Comparison of ENCODE assay signal across 23 cellular contexts in genomic region chr15:92029104-92029466, GRCh38.
A peak's percentile ranks its signal among the peaks of the same experiment; 100 is the strongest.
DNase-seq lines count a peak whose midpoint lies in the region; ATAC-seq and TF ChIP-seq lines count a peak whose summit lies in the region.
"Had no signal": no experiment of that assay in that cellular context is flagged by ENCODE, and none has a peak within 500 bp of the region (broad histone marks: within the 10 kb centered on the region; RNA-seq: fewer than 3 reads in every experiment).

No MANE protein-coding gene starts in this region.

- TF ChIP-seq CTCF in chondrocyte (IDR thresholded peaks at IDR 0.05): no peak

- H3K4me3 Mint-ChIP-seq in chondrocyte (ENCODE audit: unreplicated experiment): no peak overlapping the region
- no peak overlapping the region for H3K4me3 Mint-ChIP-seq in naive thymus-derived CD8-positive, alpha-beta T cell
- H3K4me3 Mint-ChIP-seq: activated CD4-positive, alpha-beta T cell treated with anti-CD3 and anti-CD28 coated beads for 36 hours; activated naive CD8-positive, alpha-beta T cell; CD4-positive, CD25-positive, alpha-beta regulatory T cell; dendritic cell treated with granulocyte-macrophage colony-stimulating factor and Interleukin-4, amounts not matched to agents 40 ng/mL and 50 ng/mL, for 4 days; natural killer cell treated with Interleukin-12 subunit alpha and Interleukin-12 subunit beta and Interleukin-15 and Interleukin-18, amount 100 ng/mL, for 72 hours had no signal

- POLR2A ChIA-PET in naive thymus-derived CD8-positive, alpha-beta T cell (lab: Charles Lee): no interaction called here

- intact Hi-C loops in left cardiac atrium (cut with DNase I): loop anchor here in 1 of 2 donors (10.0 kb wide), 1 partner anchor 46 kb away; no protein-coding TSS in a partner anchor

- H3K4me1 Mint-ChIP-seq in chondrocyte (ENCODE audit: low read depth): peaks cover 8% of the 10 kb centered on the region
- H3K4me1 Mint-ChIP-seq in naive thymus-derived CD8-positive, alpha-beta T cell: peaks cover 9 to 16% (median 13%) of the 10 kb centered on the region in 4 donors

- H3K27ac ChIP-seq in skin epidermis: peak overlapping the region in 13 of 21 experiments; percentile 18 to 83 (median 58)
- H3K27ac ChIP-seq in urinary bladder (ENCODE audit: low read depth): peak overlapping the region; percentile 11
- H3K27ac ChIP-seq: ovary had no signal

- H3K4me1 ChIP-seq in urinary bladder (ENCODE audit: insufficient read depth): no peaks in the 10 kb centered on the region

- no peaks in the 10 kb centered on the region for H3K36me3 Mint-ChIP-seq in chondrocyte (ENCODE audit: low read depth)
- H3K36me3 Mint-ChIP-seq in naive thymus-derived CD8-positive, alpha-beta T cell: peaks cover 0 to 3% (median 0%) of the 10 kb centered on the region in 3 donors
- H3K36me3 Mint-ChIP-seq: natural killer cell treated with Interleukin-12 subunit alpha and Interleukin-12 subunit beta and Interleukin-15 and Interleukin-18, amount 100 ng/mL, for 72 hours had no signal

- H3K27me3 Mint-ChIP-seq in chondrocyte (ENCODE audit: low read depth): peaks cover 19% of the 10 kb centered on the region
- H3K27me3 Mint-ChIP-seq in naive thymus-derived CD8-positive, alpha-beta T cell: no peaks in the 10 kb centered on the region
- H3K27me3 Mint-ChIP-seq: activated CD4-positive, alpha-beta T cell treated with anti-CD3 and anti-CD28 coated beads for 36 hours; activated naive CD8-positive, alpha-beta T cell; CD4-positive, CD25-positive, alpha-beta regulatory T cell; dendritic cell treated with granulocyte-macrophage colony-stimulating factor and Interleukin-4, amounts not matched to agents 40 ng/mL and 50 ng/mL, for 4 days; natural killer cell treated with Interleukin-12 subunit alpha and Interleukin-12 subunit beta and Interleukin-15 and Interleukin-18, amount 100 ng/mL, for 72 hours had no signal

- WGBS in urinary bladder: 45% methylated on average over 6 of the region's 6 CpGs

- H3K4me3 ChIP-seq in skin epidermis (no peak overlapping the region), urinary bladder (ENCODE audit: low read depth, low read length) (no peak overlapping the region)
- H3K4me3 ChIP-seq: ovary had no signal

- DNase-seq in chondrocyte (ENCODE audit: low spot score): no peak
- DNase-seq in left cardiac atrium: no peak
- DNase-seq in naive thymus-derived CD8-positive, alpha-beta T cell: no peak
- DNase-seq: activated CD4-positive, alpha-beta T cell treated with anti-CD3 and anti-CD28 coated beads for 36 hours; CD4-positive, CD25-positive, alpha-beta regulatory T cell; DMS 273 treated with DMSO at 0.1 percent for 48 hours; MM.1S; NCI-H146; NCI-H2227 treated with DMSO at 0.1 percent for 48 hours; NCI-H82; OCI-M1; ovary; SHP77 treated with DMSO at 0.1 percent for 48 hours; stimulated activated CD4-positive, alpha-beta T cell treated with anti-CD3 and anti-CD28 coated beads, Interleukin-2, amount 100 ng/mL, for 48 hours; stimulated activated naive CD4-positive, alpha-beta T cell treated with Interleukin-2 at 50 U/mL for 16 hours; T-helper 1 cell had no signal

- peak overlapping the region; percentile 3 for H3K27ac Mint-ChIP-seq in chondrocyte (ENCODE audit: unreplicated experiment)
- no peak overlapping the region for H3K27ac Mint-ChIP-seq in naive thymus-derived CD8-positive, alpha-beta T cell
- H3K27ac Mint-ChIP-seq: activated CD4-positive, alpha-beta T cell treated with anti-CD3 and anti-CD28 coated beads for 36 hours; activated naive CD8-positive, alpha-beta T cell; CD4-positive, CD25-positive, alpha-beta regulatory T cell; dendritic cell treated with granulocyte-macrophage colony-stimulating factor and Interleukin-4, amounts not matched to agents 40 ng/mL and 50 ng/mL, for 4 days; natural killer cell treated with Interleukin-12 subunit alpha and Interleukin-12 subunit beta and Interleukin-15 and Interleukin-18, amount 100 ng/mL, for 72 hours had no signal

- ATAC-seq in left cardiac atrium: peak; percentile 26 to 62
- ATAC-seq in HG02642 (IDR thresholded peaks at IDR 0.05; ENCODE audit: poor library complexity, unreplicated experiment): no peak
- no peak for ATAC-seq in HG03439 (IDR thresholded peaks at IDR 0.05; ENCODE audit: unreplicated experiment)
- ATAC-seq in naive thymus-derived CD8-positive, alpha-beta T cell: no peak
- ATAC-seq: activated CD4-positive, alpha-beta T cell treated with anti-CD3 and anti-CD28 coated beads for 36 hours; natural killer cell treated with Interleukin-12 subunit alpha and Interleukin-12 subunit beta and Interleukin-15 and Interleukin-18, amount 100 ng/mL, for 72 hours had no signal

- H3K36me3 ChIP-seq in urinary bladder (ENCODE audit: insufficient read depth): no peaks in the 10 kb centered on the region
- H3K36me3 ChIP-seq: ovary had no signal

- peaks cover 5% of the 10 kb centered on the region for H3K9me3 Mint-ChIP-seq in chondrocyte (ENCODE audit: low read depth)
- no peaks in the 10 kb centered on the region for H3K9me3 Mint-ChIP-seq in naive thymus-derived CD8-positive, alpha-beta T cell
- H3K9me3 Mint-ChIP-seq: CD4-positive, CD25-positive, alpha-beta regulatory T cell; dendritic cell treated with granulocyte-macrophage colony-stimulating factor and Interleukin-4, amounts not matched to agents 40 ng/mL and 50 ng/mL, for 4 days; natural killer cell treated with Interleukin-12 subunit alpha and Interleukin-12 subunit beta and Interleukin-15 and Interleukin-18, amount 100 ng/mL, for 72 hours had no signal

Comparison
In these comparisons a context has a peak if more than half of its experiments do, and no peak if none do; other contexts are left out.
1. ATAC-seq: peak in left cardiac atrium (2 of 2); none in HG02642 (single experiment), HG03439 (single experiment) and naive thymus-derived CD8-positive, alpha-beta T cell (0 of 2).